Comparison of ENCODE assay signal across 20 cellular contexts in genomic region chrX:370963-371745, GRCh38. TPM values are rescaled to one million over a fixed set of nuclear protein-coding genes. Genes with fewer than 3 reads are reported as not detected.
DNase-seq lines count a peak whose midpoint lies in the region; ATAC-seq, FAIRE-seq and TF ChIP-seq lines count a peak whose summit lies in the region.
"Had no signal": no experiment of that assay in that cellular context is flagged by ENCODE, and none has a peak within 500 bp of the region (broad histone marks: within the 10 kb centered on the region; RNA-seq: fewer than 3 reads in every experiment).

No MANE protein-coding gene starts in this region.

- H3K27me3 Mint-ChIP-seq in activated T-helper 1 cell treated with anti-CD3 and anti-CD28 coated beads, Interleukin-12 subunit alpha, Interleukin-12 subunit beta, Interleukin-2, Interleukin-4 antibody, amounts not matched to agents 30 ng/mL and 10 ng/mL and 1 ng/mL, durations not matched to agents 14 hours and 24 hours and 36 hours (ENCODE audit: insufficient read depth): peaks cover 33% of the 10 kb centered on the region
- H3K27me3 Mint-ChIP-seq in natural killer cell (ENCODE audit: low read depth in 2 of 2): peaks cover 30 to 31% of the 10 kb centered on the region in 2 donors

- peak overlapping the region; percentile 83 to 95 (median 86) for H3K9ac ChIP-seq in skeletal muscle tissue (ENCODE audit: low read depth in 1 of 3, low read length in 3 of 3)
- H3K9ac ChIP-seq: SK-N-SH had no signal

- H3K27ac ChIP-seq in right cardiac atrium (ENCODE audit: low read length) (peak overlapping the region; percentile 48), skeletal muscle tissue (ENCODE audit: low read depth, low read length) (peak overlapping the region; percentile 97)
- H3K27ac ChIP-seq: hepatocyte, PC-9, thoracic aorta had no signal

- peak; percentile 9 for FAIRE-seq in HTR-8/SVneo (lab: Jason Lieb, UNC)
- FAIRE-seq: H54, keratinocyte had no signal

- H3K4me1 Mint-ChIP-seq in activated T-helper 1 cell treated with anti-CD3 and anti-CD28 coated beads, Interleukin-12 subunit alpha, Interleukin-12 subunit beta, Interleukin-2, Interleukin-4 antibody, amounts not matched to agents 30 ng/mL and 10 ng/mL and 1 ng/mL, durations not matched to agents 14 hours and 24 hours and 36 hours (ENCODE audit: low read depth): peaks cover 16% of the 10 kb centered on the region
- H3K4me1 Mint-ChIP-seq in natural killer cell: peaks cover 15 to 19% of the 10 kb centered on the region in 2 donors

- peaks cover 0 to 4% (median 0%) of the 10 kb centered on the region in 3 donors for H3K36me3 ChIP-seq in skeletal muscle tissue (ENCODE audit: control insufficient read depth in 3 of 3, insufficient read depth in 3 of 3, low read length in 3 of 3)
- H3K36me3 ChIP-seq: thoracic aorta had no signal

- intact Hi-C loops in activated T-helper 1 cell treated with anti-CD3 and anti-CD28 coated beads, Interleukin-12 subunit alpha, Interleukin-12 subunit beta, Interleukin-2, Interleukin-4 antibody, amounts not matched to agents 30 ng/mL and 10 ng/mL and 1 ng/mL, durations not matched to agents 14 hours and 24 hours and 36 hours (cut with micrococcal nuclease): no loop called here
- intact Hi-C loops in right cardiac atrium (cut with DNase I): no loop called here
- intact Hi-C loops in natural killer cell (cut with micrococcal nuclease): no loop called here

- no peaks in the 10 kb centered on the region for H3K9me3 Mint-ChIP-seq in activated T-helper 1 cell treated with anti-CD3 and anti-CD28 coated beads, Interleukin-12 subunit alpha, Interleukin-12 subunit beta, Interleukin-2, Interleukin-4 antibody, amounts not matched to agents 30 ng/mL and 10 ng/mL and 1 ng/mL, durations not matched to agents 14 hours and 24 hours and 36 hours
- H3K9me3 Mint-ChIP-seq in natural killer cell: no peaks in the 10 kb centered on the region
- H3K9me3 Mint-ChIP-seq: central memory CD8-positive, alpha-beta T cell had no signal

- DNase-seq in HTR-8/SVneo (ENCODE audit: insufficient read length, low spot score): no peak
- no peak for DNase-seq in activated T-helper 1 cell treated with anti-CD3 and anti-CD28 coated beads, Interleukin-12 subunit alpha, Interleukin-12 subunit beta, Interleukin-2, Interleukin-4 antibody, amounts not matched to agents 30 ng/mL and 10 ng/mL and 1 ng/mL, durations not matched to agents 14 hours and 24 hours and 36 hours (ENCODE audit: low spot score)
- DNase-seq in right cardiac atrium: peak in 2 of 3 donors; percentile 64 to 69
- no peak for DNase-seq in foreskin fibroblast
- DNase-seq in glomerular visceral epithelial cell (ENCODE audit: extremely low spot score): no peak
- no peak for DNase-seq in natural killer cell
- DNase-seq: activated CD4-positive, alpha-beta T cell treated with anti-CD3 and anti-CD28 coated beads for 48 hours; effector CD4-positive, alpha-beta T cell; KG1; NCI-H1092; NCI-H69; nucleus accumbens; PC-9; SK-N-SH had no signal

- no peak for TF ChIP-seq CTCF in foreskin fibroblast (IDR thresholded peaks at IDR 0.05; ENCODE audit: low read depth, low read length)
- no peak for TF ChIP-seq CTCF in natural killer cell (IDR thresholded peaks at IDR 0.05)

- no peak overlapping the region for H3K27ac Mint-ChIP-seq in activated T-helper 1 cell treated with anti-CD3 and anti-CD28 coated beads, Interleukin-12 subunit alpha, Interleukin-12 subunit beta, Interleukin-2, Interleukin-4 antibody, amounts not matched to agents 30 ng/mL and 10 ng/mL and 1 ng/mL, durations not matched to agents 14 hours and 24 hours and 36 hours
- no peak overlapping the region for H3K27ac Mint-ChIP-seq in natural killer cell

- no peaks in the 10 kb centered on the region for H3K27me3 ChIP-seq in right cardiac atrium (ENCODE audit: control insufficient read depth, insufficient read depth)
- H3K27me3 ChIP-seq in skeletal muscle tissue (ENCODE audit: control insufficient read depth in 3 of 3, insufficient read depth in 3 of 3, low read length in 3 of 3): peaks cover 0 to 6% (median 0%) of the 10 kb centered on the region in 3 donors

- H3K4me1 ChIP-seq in right cardiac atrium (ENCODE audit: control insufficient read depth, insufficient read depth, low read length) (no peaks in the 10 kb centered on the region), skeletal muscle tissue (ENCODE audit: control insufficient read depth in 3 of 3, insufficient read depth in 3 of 3, low read length in 3 of 3) (peaks cover 42 to 59% (median 58%) of the 10 kb centered on the region in 3 donors)

- H3K9me3 ChIP-seq in right cardiac atrium (ENCODE audit: control insufficient read depth, low read length) (no peaks in the 10 kb centered on the region), skeletal muscle tissue (ENCODE audit: control insufficient read depth in 3 of 3, low read length in 3 of 3) (no peaks in the 10 kb centered on the region)
- H3K9me3 ChIP-seq: SK-N-SH, thoracic aorta had no signal

- 78% methylated on average over 48 of the region's 48 CpGs for WGBS in right cardiac atrium

- H3K36me3 Mint-ChIP-seq in activated T-helper 1 cell treated with anti-CD3 and anti-CD28 coated beads, Interleukin-12 subunit alpha, Interleukin-12 subunit beta, Interleukin-2, Interleukin-4 antibody, amounts not matched to agents 30 ng/mL and 10 ng/mL and 1 ng/mL, durations not matched to agents 14 hours and 24 hours and 36 hours (ENCODE audit: low read depth): peaks cover 6% of the 10 kb centered on the region
- no peaks in the 10 kb centered on the region for H3K36me3 Mint-ChIP-seq in natural killer cell

- H3K4me3 ChIP-seq in right cardiac atrium (ENCODE audit: low read length) (no peak overlapping the region), skeletal muscle tissue (ENCODE audit: low read length in 3 of 3) (peak overlapping the region; percentile 72 to 85 (median 78)), foreskin fibroblast (ENCODE audit: low read depth in 1 of 2, low read length in 2 of 2) (no peak overlapping the region)
- H3K4me3 ChIP-seq: hepatocyte, PC-9, thoracic aorta had no signal

- H3K4me3 Mint-ChIP-seq in activated T-helper 1 cell treated with anti-CD3 and anti-CD28 coated beads, Interleukin-12 subunit alpha, Interleukin-12 subunit beta, Interleukin-2, Interleukin-4 antibody, amounts not matched to agents 30 ng/mL and 10 ng/mL and 1 ng/mL, durations not matched to agents 14 hours and 24 hours and 36 hours: peak overlapping the region; percentile 26
- H3K4me3 Mint-ChIP-seq in natural killer cell: no peak overlapping the region

- ATAC-seq in right cardiac atrium (peak; percentile 13 to 39), natural killer cell (no peak)

RNA-seq across cellular contexts. Expression of gene PPP2R3B, which starts 15.6 kb away (rescaled TPM):
- 43.2 and 44.1 TPM in 2 replicates for total RNA-seq in activated T-helper 1 cell treated with anti-CD3 and anti-CD28 coated beads, Interleukin-12 subunit alpha, Interleukin-12 subunit beta, Interleukin-2, Interleukin-4 antibody, amounts not matched to agents 30 ng/mL and 10 ng/mL and 1 ng/mL, durations not matched to agents 14 hours and 24 hours and 36 hours
- total RNA-seq in right cardiac atrium (100 to 1,000 TPM; 101 to 163 (median 147) TPM), skeletal muscle tissue (172 TPM), natural killer cell (10 to 100 TPM; 14.0 to 19.4 (median 14.6) TPM)
- 114 TPM for polyA plus RNA-seq in right cardiac atrium

RNA-seq across cellular contexts. Expression of gene GTPBP6, which starts 52.6 kb away (rescaled TPM):
- total RNA-seq in activated T-helper 1 cell treated with anti-CD3 and anti-CD28 coated beads, Interleukin-12 subunit alpha, Interleukin-12 subunit beta, Interleukin-2, Interleukin-4 antibody, amounts not matched to agents 30 ng/mL and 10 ng/mL and 1 ng/mL, durations not matched to agents 14 hours and 24 hours and 36 hours: 68.3 and 69.5 TPM in 2 replicates
- 10 to 100 TPM; 48.4 to 57.6 (median 54.8) TPM for total RNA-seq in right cardiac atrium
- 59.0 TPM for polyA plus RNA-seq in right cardiac atrium
- total RNA-seq in skeletal muscle tissue: 30.8 TPM
- total RNA-seq in natural killer cell: 10 to 100 TPM; 46.9 to 62.8 (median 49.8) TPM

Comparison
In these comparisons a context has a peak if more than half of its experiments do, and no peak if none do; other contexts are left out.
1. DNase-seq: peak in right cardiac atrium (2 of 3); none in HTR-8/SVneo (single experiment), activated T-helper 1 cell treated with anti-CD3 and anti-CD28 coated beads, Interleukin-12 subunit alpha, Interleukin-12 subunit beta, Interleukin-2, Interleukin-4 antibody, amounts not matched to agents 30 ng/mL and 10 ng/mL and 1 ng/mL, durations not matched to agents 14 hours and 24 hours and 36 hours (single experiment), foreskin fibroblast (0 of 2), glomerular visceral epithelial cell (single experiment) and natural killer cell (single experiment).
2. ATAC-seq: peak in right cardiac atrium (2 of 2); none in natural killer cell (0 of 3).
3. H3K4me3 ChIP-seq: peak in skeletal muscle tissue (3 of 3); none in right cardiac atrium (single experiment) and foreskin fibroblast (0 of 2).